ENCODE assay signal across 16 cellular contexts in the genomic region with DNA sequence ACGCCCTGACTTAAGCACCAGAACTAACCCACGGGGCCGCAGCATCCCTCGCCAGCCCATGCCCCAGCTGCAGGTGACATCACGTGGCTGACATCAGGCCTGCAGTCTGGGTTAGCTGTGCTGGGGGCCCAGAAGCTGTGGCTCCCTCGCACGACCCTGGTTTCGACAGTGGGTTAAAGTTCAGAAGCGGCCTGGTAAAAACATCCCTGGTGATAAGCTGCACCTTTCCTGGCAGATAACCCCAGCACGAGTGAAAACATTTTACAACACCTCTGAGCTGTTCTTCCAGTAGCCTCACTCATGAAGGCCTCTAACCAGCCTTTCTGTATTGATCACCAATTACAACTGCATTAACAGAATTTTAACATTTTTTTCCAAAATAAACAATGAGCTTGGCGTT.
A peak's percentile ranks its signal among the peaks of the same experiment; 100 is the strongest.
DNase-seq lines count a peak whose midpoint lies in the region; ATAC-seq and TF ChIP-seq lines count a peak whose summit lies in the region.
"Had no signal": no experiment of that assay in that cellular context is flagged by ENCODE, and none has a peak within 500 bp of the region (broad histone marks: within the 10 kb centered on the region; RNA-seq: fewer than 3 reads in every experiment).

No MANE protein-coding gene starts in this region.

- H3K4me3 Mint-ChIP-seq in neural progenitor cell (no peak overlapping the region), nephron progenitor cell (no peak overlapping the region)
- H3K4me3 Mint-ChIP-seq: CD14-positive monocyte; CD8-positive, alpha-beta T cell; HFFc6 had no signal

- no peaks in the 10 kb centered on the region for H3K79me2 ChIP-seq in neural progenitor cell (ENCODE audit: low read depth)

- no peaks in the 10 kb centered on the region for H3K4me1 Mint-ChIP-seq in neural progenitor cell
- peaks cover 15% of the 10 kb centered on the region for H3K4me1 Mint-ChIP-seq in nephron progenitor cell

- ATAC-seq in left lobe of liver (peak; percentile 66), GM18861 (IDR thresholded peaks at IDR 0.05; ENCODE audit: unreplicated experiment) (no peak), HG02571 (IDR thresholded peaks at IDR 0.05; ENCODE audit: unreplicated experiment) (no peak)
- ATAC-seq: A549; CD8-positive, alpha-beta T cell had no signal

- H3K4me3 ChIP-seq in esophagus (ENCODE audit: low read depth in 1 of 2, low read length in 2 of 2) (no peak overlapping the region), neural progenitor cell (no peak overlapping the region)
- H3K4me3 ChIP-seq: A549 had no signal

- peaks cover 4% of the 10 kb centered on the region for H3K27me3 Mint-ChIP-seq in neural progenitor cell (ENCODE audit: insufficient read depth, low read depth)
- H3K27me3 Mint-ChIP-seq in nephron progenitor cell (ENCODE audit: low read depth, poor library complexity): peaks cover 2% of the 10 kb centered on the region

- TF ChIP-seq CTCF in neural progenitor cell (IDR thresholded peaks at IDR 0.05) (no peak), nephron progenitor cell (IDR thresholded peaks at IDR 0.05) (no peak)

- H3F3A ChIP-seq in neural progenitor cell (ENCODE audit: low read depth): no peaks in the 10 kb centered on the region

- no peak overlapping the region for H2AFZ ChIP-seq in neural progenitor cell (replicated peaks)

- H3K9me3 Mint-ChIP-seq in neural progenitor cell: no peaks in the 10 kb centered on the region
- no peaks in the 10 kb centered on the region for H3K9me3 Mint-ChIP-seq in nephron progenitor cell
- H3K9me3 Mint-ChIP-seq: CD14-positive monocyte; CD8-positive, alpha-beta T cell had no signal

- H3K4me1 ChIP-seq in esophagus (ENCODE audit: control insufficient read depth in 2 of 2, insufficient read depth in 2 of 2, low read length in 1 of 2) (peaks cover 0 to 19% of the 10 kb centered on the region in 2 donors), neural progenitor cell (no peaks in the 10 kb centered on the region)
- H3K4me1 ChIP-seq: BE2C had no signal

- H3K36me3 ChIP-seq in esophagus (ENCODE audit: control insufficient read depth in 2 of 2, insufficient read depth in 2 of 2, low read length in 1 of 2) (no peaks in the 10 kb centered on the region), neural progenitor cell (no peaks in the 10 kb centered on the region)
- H3K36me3 ChIP-seq: BE2C had no signal

- H3K27me3 ChIP-seq in esophagus (ENCODE audit: control insufficient read depth in 1 of 2, insufficient read depth in 2 of 2, low read length in 2 of 2): no peaks in the 10 kb centered on the region
- no peaks in the 10 kb centered on the region for H3K27me3 ChIP-seq in neural progenitor cell
- H3K27me3 ChIP-seq: BE2C had no signal

- DNase-seq in left lobe of liver (ENCODE audit: low spot score) (peak; percentile 56), neural progenitor cell (ENCODE audit: low spot score) (no peak), nephron progenitor cell (no peak), GF-D8 (lab: John Stamatoyannopoulos, UW) (no peak)
- DNase-seq: BE2C; CD8-positive, alpha-beta T cell; DMS53; HCEC 1CT; HFFc6; KBM-7 had no signal

- H3K9me3 ChIP-seq in esophagus (ENCODE audit: control insufficient read depth in 2 of 2, insufficient read depth in 1 of 2, low read depth in 1 of 2, low read length in 1 of 2): no peaks in the 10 kb centered on the region
- H3K9me3 ChIP-seq in neural progenitor cell (ENCODE audit: low read depth): no peaks in the 10 kb centered on the region
- H3K9me3 ChIP-seq: A549, BE2C had no signal

- H3K4me2 ChIP-seq in neural progenitor cell: no peak overlapping the region
- H3K4me2 ChIP-seq: A549 had no signal

- H3K27ac ChIP-seq in esophagus (ENCODE audit: low read depth in 2 of 2, low read length in 1 of 2): peak overlapping the region; percentile 69 to 89
- no peak overlapping the region for H3K27ac ChIP-seq in neural progenitor cell
- H3K27ac ChIP-seq: A549, HL-60 had no signal

- H3K9ac ChIP-seq in neural progenitor cell: no peak overlapping the region

- H3K27ac Mint-ChIP-seq in neural progenitor cell (peak overlapping the region; percentile 17), nephron progenitor cell (no peak overlapping the region)
- H3K27ac Mint-ChIP-seq: CD8-positive, alpha-beta T cell; HFFc6 had no signal

- WGBS in esophagus, 2 donors: 57 to 61% methylated on average over 11 of the region's 11 CpGs

- no peaks in the 10 kb centered on the region for H4K20me1 ChIP-seq in neural progenitor cell (ENCODE audit: low read depth)

- H3K36me3 Mint-ChIP-seq in neural progenitor cell (no peaks in the 10 kb centered on the region), nephron progenitor cell (ENCODE audit: low read depth) (no peaks in the 10 kb centered on the region)
- H3K36me3 Mint-ChIP-seq: CD14-positive monocyte; CD8-positive, alpha-beta T cell had no signal
